ENCODE assay signal across 1 cellular context in genomic region chr3:182509312-182509711, GRCh38.
TF ChIP-seq lines count a peak whose summit lies in the region.

No MANE protein-coding gene starts in this region.

TF ChIP-seq in H1, 55 proteins besides CTCF, POLR2A, EP300 and RAD21 (continued from another document):
- TF ChIP-seq, protein P1, sequence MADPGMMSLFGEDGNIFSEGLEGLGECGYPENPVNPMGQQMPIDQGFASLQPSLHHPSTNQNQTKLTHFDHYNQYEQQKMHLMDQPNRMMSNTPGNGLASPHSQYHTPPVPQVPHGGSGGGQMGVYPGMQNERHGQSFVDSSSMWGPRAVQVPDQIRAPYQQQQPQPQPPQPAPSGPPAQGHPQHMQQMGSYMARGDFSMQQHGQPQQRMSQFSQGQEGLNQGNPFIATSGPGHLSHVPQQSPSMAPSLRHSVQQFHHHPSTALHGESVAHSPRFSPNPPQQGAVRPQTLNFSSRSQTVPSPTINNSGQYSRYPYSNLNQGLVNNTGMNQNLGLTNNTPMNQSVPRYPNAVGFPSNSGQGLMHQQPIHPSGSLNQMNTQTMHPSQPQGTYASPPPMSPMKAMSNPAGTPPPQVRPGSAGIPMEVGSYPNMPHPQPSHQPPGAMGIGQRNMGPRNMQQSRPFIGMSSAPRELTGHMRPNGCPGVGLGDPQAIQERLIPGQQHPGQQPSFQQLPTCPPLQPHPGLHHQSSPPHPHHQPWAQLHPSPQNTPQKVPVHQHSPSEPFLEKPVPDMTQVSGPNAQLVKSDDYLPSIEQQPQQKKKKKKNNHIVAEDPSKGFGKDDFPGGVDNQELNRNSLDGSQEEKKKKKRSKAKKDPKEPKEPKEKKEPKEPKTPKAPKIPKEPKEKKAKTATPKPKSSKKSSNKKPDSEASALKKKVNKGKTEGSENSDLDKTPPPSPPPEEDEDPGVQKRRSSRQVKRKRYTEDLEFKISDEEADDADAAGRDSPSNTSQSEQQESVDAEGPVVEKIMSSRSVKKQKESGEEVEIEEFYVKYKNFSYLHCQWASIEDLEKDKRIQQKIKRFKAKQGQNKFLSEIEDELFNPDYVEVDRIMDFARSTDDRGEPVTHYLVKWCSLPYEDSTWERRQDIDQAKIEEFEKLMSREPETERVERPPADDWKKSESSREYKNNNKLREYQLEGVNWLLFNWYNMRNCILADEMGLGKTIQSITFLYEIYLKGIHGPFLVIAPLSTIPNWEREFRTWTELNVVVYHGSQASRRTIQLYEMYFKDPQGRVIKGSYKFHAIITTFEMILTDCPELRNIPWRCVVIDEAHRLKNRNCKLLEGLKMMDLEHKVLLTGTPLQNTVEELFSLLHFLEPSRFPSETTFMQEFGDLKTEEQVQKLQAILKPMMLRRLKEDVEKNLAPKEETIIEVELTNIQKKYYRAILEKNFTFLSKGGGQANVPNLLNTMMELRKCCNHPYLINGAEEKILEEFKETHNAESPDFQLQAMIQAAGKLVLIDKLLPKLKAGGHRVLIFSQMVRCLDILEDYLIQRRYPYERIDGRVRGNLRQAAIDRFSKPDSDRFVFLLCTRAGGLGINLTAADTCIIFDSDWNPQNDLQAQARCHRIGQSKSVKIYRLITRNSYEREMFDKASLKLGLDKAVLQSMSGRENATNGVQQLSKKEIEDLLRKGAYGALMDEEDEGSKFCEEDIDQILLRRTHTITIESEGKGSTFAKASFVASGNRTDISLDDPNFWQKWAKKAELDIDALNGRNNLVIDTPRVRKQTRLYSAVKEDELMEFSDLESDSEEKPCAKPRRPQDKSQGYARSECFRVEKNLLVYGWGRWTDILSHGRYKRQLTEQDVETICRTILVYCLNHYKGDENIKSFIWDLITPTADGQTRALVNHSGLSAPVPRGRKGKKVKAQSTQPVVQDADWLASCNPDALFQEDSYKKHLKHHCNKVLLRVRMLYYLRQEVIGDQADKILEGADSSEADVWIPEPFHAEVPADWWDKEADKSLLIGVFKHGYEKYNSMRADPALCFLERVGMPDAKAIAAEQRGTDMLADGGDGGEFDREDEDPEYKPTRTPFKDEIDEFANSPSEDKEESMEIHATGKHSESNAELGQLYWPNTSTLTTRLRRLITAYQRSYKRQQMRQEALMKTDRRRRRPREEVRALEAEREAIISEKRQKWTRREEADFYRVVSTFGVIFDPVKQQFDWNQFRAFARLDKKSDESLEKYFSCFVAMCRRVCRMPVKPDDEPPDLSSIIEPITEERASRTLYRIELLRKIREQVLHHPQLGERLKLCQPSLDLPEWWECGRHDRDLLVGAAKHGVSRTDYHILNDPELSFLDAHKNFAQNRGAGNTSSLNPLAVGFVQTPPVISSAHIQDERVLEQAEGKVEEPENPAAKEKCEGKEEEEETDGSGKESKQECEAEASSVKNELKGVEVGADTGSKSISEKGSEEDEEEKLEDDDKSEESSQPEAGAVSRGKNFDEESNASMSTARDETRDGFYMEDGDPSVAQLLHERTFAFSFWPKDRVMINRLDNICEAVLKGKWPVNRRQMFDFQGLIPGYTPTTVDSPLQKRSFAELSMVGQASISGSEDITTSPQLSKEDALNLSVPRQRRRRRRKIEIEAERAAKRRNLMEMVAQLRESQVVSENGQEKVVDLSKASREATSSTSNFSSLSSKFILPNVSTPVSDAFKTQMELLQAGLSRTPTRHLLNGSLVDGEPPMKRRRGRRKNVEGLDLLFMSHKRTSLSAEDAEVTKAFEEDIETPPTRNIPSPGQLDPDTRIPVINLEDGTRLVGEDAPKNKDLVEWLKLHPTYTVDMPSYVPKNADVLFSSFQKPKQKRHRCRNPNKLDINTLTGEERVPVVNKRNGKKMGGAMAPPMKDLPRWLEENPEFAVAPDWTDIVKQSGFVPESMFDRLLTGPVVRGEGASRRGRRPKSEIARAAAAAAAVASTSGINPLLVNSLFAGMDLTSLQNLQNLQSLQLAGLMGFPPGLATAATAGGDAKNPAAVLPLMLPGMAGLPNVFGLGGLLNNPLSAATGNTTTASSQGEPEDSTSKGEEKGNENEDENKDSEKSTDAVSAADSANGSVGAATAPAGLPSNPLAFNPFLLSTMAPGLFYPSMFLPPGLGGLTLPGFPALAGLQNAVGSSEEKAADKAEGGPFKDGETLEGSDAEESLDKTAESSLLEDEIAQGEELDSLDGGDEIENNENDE (IDR thresholded peaks at IDR 0.05; ENCODE audit: insufficient replicate concordance, low read length): no peak
- TF ChIP-seq JUND (IDR thresholded peaks at IDR 0.05; ENCODE audit: low read length) (no peak), BRCA1 (IDR thresholded peaks at IDR 0.05; ENCODE audit: low read depth, low read length) (no peak), NANOG (IDR thresholded peaks at IDR 0.05; ENCODE audit: insufficient read depth, low read depth, low read length, poor library complexity, severe bottlenecking) (no peak), MAX (IDR thresholded peaks at IDR 0.05) (no peak), KDM4A (IDR thresholded peaks at IDR 0.05; ENCODE audit: low read depth, low read length, severe bottlenecking) (no peak), BCL11A (IDR thresholded peaks at IDR 0.05; ENCODE audit: low read depth in 2 of 2, low read length in 2 of 2) (no peak)
- TF ChIP-seq, protein P2, sequence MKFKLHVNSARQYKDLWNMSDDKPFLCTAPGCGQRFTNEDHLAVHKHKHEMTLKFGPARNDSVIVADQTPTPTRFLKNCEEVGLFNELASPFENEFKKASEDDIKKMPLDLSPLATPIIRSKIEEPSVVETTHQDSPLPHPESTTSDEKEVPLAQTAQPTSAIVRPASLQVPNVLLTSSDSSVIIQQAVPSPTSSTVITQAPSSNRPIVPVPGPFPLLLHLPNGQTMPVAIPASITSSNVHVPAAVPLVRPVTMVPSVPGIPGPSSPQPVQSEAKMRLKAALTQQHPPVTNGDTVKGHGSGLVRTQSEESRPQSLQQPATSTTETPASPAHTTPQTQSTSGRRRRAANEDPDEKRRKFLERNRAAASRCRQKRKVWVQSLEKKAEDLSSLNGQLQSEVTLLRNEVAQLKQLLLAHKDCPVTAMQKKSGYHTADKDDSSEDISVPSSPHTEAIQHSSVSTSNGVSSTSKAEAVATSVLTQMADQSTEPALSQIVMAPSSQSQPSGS (IDR thresholded peaks at IDR 0.05; ENCODE audit: low read length): no peak
